Comparison of ENCODE assay signal across 8 cellular contexts in the genomic region with DNA sequence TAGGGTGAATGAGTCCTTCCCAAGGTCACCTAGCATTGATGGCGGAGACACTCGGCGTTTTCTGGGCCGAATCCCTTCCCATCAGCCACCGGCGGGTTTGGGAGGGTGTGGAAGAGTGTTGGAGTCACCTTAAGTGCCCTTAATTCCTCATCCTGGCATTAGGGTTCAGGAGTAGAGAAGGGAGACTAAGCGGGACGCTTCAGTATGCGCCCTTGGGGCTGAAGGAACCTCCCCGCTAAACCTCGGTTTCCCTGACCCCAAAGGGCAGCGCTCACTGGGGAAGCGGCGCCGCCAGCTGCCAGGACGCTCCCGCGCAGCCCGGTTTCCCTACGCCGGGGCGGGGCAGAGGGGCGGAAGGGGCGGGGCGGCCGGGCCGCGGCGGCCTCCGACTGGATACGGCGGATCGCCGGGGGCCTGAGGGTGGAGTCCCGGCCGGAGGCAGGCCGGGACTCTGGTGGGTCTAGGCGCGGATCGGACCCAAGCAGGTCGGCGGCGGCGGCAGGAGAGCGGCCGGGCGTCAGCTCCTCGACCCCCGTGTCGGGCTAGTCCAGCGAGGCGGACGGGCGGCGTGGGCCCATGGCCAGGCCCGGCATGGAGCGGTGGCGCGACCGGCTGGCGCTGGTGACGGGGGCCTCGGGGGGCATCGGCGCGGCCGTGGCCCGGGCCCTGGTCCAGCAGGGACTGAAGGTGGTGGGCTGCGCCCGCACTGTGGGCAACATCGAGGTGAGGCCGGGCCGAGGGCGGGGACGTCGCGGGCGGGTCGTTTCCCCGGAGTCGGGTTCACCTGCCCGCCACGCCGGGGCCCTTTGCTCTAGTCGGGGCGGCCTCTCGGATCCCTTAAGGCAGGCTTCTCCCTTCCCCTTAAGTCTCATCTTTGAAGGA. TPM values are rescaled to one million over a fixed set of nuclear protein-coding genes. Genes with fewer than 3 reads are reported as not detected.
DNase-seq lines count a peak whose midpoint lies in the region; ATAC-seq and TF ChIP-seq lines count a peak whose summit lies in the region.

A gene with protein sequence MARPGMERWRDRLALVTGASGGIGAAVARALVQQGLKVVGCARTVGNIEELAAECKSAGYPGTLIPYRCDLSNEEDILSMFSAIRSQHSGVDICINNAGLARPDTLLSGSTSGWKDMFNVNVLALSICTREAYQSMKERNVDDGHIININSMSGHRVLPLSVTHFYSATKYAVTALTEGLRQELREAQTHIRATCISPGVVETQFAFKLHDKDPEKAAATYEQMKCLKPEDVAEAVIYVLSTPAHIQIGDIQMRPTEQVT (plus strand): TSS at position 446 of the 882 bp plus-strand sequence. CDS start 131 bp downstream, at position 577.

- H3K4me1 ChIP-seq in spleen: peaks cover 5 to 45% (median 20%) of the 10 kb centered on the region in 6 donors

- ATAC-seq in HG02943 (IDR thresholded peaks at IDR 0.05; ENCODE audit: low read depth, unreplicated experiment) (peak; percentile 51), activated B cell treated with CpG ODN at 0.5 μM for 24 hours (ENCODE audit: low read depth) (peak; percentile 96)

- peak within 1 kb of the TSS; percentile 46 for H3K27ac Mint-ChIP-seq in activated B cell treated with CpG ODN at 0.5 μM for 24 hours

- H3K9me3 Mint-ChIP-seq in activated B cell treated with CpG ODN at 0.5 μM for 24 hours: no peaks in the 10 kb centered on the region

- peaks cover 13% of the 10 kb centered on the region for H3K4me1 Mint-ChIP-seq in activated B cell treated with CpG ODN at 0.5 μM for 24 hours

- peak within 1 kb of the TSS; percentile 15 to 83 (median 68) for H3K27ac ChIP-seq in spleen

- intact Hi-C loops in activated B cell treated with CpG ODN at 0.5 μM for 24 hours (cut with micrococcal nuclease): loop anchor here (1.0 to 2.0 kb wide), 4 partner anchors 10 to 105 kb away; a partner anchor contains a TSS
- intact Hi-C loops in spleen (cut with DNase I; ENCODE audit: low total_unique reads): no loop called here

- DNase-seq in NCI-H1417 (lab: John Stamatoyannopoulos, UW): peak; percentile 79 to 85 (median 81)
- no peak for DNase-seq in NCI-H1417 treated with DMSO at 0.1 percent for 48 hours (lab: John Stamatoyannopoulos, UW)
- peak; percentile 77 for DNase-seq in NCI-H2171 (lab: John Stamatoyannopoulos, UW)
- DNase-seq in activated B cell treated with CpG ODN at 0.5 μM for 24 hours: peak; percentile 76
- peak; percentile 64 to 77 for DNase-seq in cardiac fibroblast (ENCODE audit: low read depth in 2 of 2)
- DNase-seq in iris pigment epithelial cell (ENCODE audit: low read depth): peak; percentile 68
- DNase-seq in spleen: peak; percentile 95

- H3K36me3 ChIP-seq in spleen: peaks cover 0 to 44% (median 28%) of the 10 kb centered on the region in 6 donors

- no peak for TF ChIP-seq POLR2A in spleen (IDR thresholded peaks at IDR 0.05)

- H3K4me3 ChIP-seq in cardiac fibroblast (replicated peaks in 1 of 2; ENCODE audit: low read depth in 2 of 2, low read length in 2 of 2): peak within 1 kb of the TSS; percentile 54 to 68
- peak within 1 kb of the TSS; percentile 62 to 93 (median 78) for H3K4me3 ChIP-seq in spleen

- peaks cover 0 to 9% (median 0%) of the 10 kb centered on the region in 7 donors for H3K27me3 ChIP-seq in spleen (replicated peaks in 1 of 7)

- POLR2A ChIA-PET in activated B cell treated with CpG ODN at 0.5 μM for 24 hours (lab: Charles Lee): interaction anchor here (0.8 to 1.9 kb wide), 3 partner anchors 9 to 10 kb away, joined by 3 to 13 read pairs (median 3); a partner anchor contains a TSS

- H3K36me3 Mint-ChIP-seq in activated B cell treated with CpG ODN at 0.5 μM for 24 hours (ENCODE audit: low read depth): peaks cover 31% of the 10 kb centered on the region

- H3K9me3 ChIP-seq in spleen: no peaks in the 10 kb centered on the region

- WGBS in spleen, 5 donors: 2 to 4% (median 3%) methylated on average over 44 to 87 of the region's 87 CpGs

- H3K4me3 Mint-ChIP-seq in activated B cell treated with CpG ODN at 0.5 μM for 24 hours: peak within 1 kb of the TSS; percentile 78

- no peaks in the 10 kb centered on the region for H3K27me3 Mint-ChIP-seq in activated B cell treated with CpG ODN at 0.5 μM for 24 hours

- TF ChIP-seq CTCF in activated B cell treated with CpG ODN at 0.5 μM for 24 hours (IDR thresholded peaks at IDR 0.05) (no peak), cardiac fibroblast (IDR thresholded peaks at IDR 0.05; ENCODE audit: low read depth, low read length) (no peak), spleen (IDR thresholded peaks at IDR 0.05 in 8 of 11, conservative IDR thresholded peaks at IDR 0.05 in 3 of 11) (peak in 1 of 11 experiments; percentile 9)

- CTCF ChIA-PET in activated B cell treated with CpG ODN at 0.5 μM for 24 hours (lab: Charles Lee): interaction anchor here (3.2 kb wide), 1 partner anchor 11 kb away, joined by 17 read pairs; a partner anchor contains a TSS

RNA-seq across cellular contexts. Expression of the gene that starts here (rescaled TPM):
- total RNA-seq in activated B cell treated with CpG ODN at 0.5 μM for 24 hours (5.7 and 7.7 TPM in 2 replicates), spleen (1 to 10 TPM; 3.9 to 7.8 (median 5.2) TPM)
- 1 to 10 TPM; 4.1 to 5.1 (median 4.7) TPM for polyA plus RNA-seq in spleen
